Comparison of ENCODE assay signal across 8 cellular contexts in genomic region chr12:130026608-130027176, GRCh38.
DNase-seq lines count a peak whose midpoint lies in the region; ATAC-seq and TF ChIP-seq lines count a peak whose summit lies in the region.

No MANE protein-coding gene starts in this region.

- H3K4me1 ChIP-seq in esophagus muscularis mucosa: no peaks in the 10 kb centered on the region
- H3K4me1 ChIP-seq in suprapubic skin: no peaks in the 10 kb centered on the region

- no peak for ATAC-seq in HG03025 (IDR thresholded peaks at IDR 0.05; ENCODE audit: low FRiP score, unreplicated experiment)

- intact Hi-C loops in esophagus muscularis mucosa (cut with DNase I): no loop called here

- H3K4me3 ChIP-seq in esophagus muscularis mucosa: no peak overlapping the region
- no peak overlapping the region for H3K4me3 ChIP-seq in suprapubic skin

- H3K27ac ChIP-seq in esophagus muscularis mucosa (replicated peaks in 1 of 4): no peak overlapping the region
- no peak overlapping the region for H3K27ac ChIP-seq in suprapubic skin

- WGBS in esophagus muscularis mucosa: 58% methylated on average over 15 of the region's 15 CpGs
- WGBS in suprapubic skin: 33% methylated on average over 15 of the region's 15 CpGs

- DNase-seq in Daoy (ENCODE audit: low read depth) (peak; percentile 68), HK-2 (ENCODE audit: unreplicated experiment) (peak; percentile 26), SK-MEL-5 (ENCODE audit: low read depth, low spot score) (peak; percentile 64), esophagus muscularis mucosa (ENCODE audit: extremely low spot score) (no peak), dedifferentiated amniotic fluid mesenchymal stem cell (ENCODE audit: extremely low spot score) (no peak), suprapubic skin (ENCODE audit: low spot score in 2 of 2) (no peak)
- peak; percentile 29 to 61 for DNase-seq in stimulated activated CD4-positive, alpha-beta T cell treated with anti-CD3 and anti-CD28 coated beads, Interleukin-2, amount 100 ng/mL, for 24 hours

- TF ChIP-seq CTCF in esophagus muscularis mucosa (IDR thresholded peaks at IDR 0.05): peak in 2 of 3 experiments; percentile 20 to 32
- peak in 1 of 2 donors; percentile 64 for TF ChIP-seq CTCF in suprapubic skin (IDR thresholded peaks at IDR 0.05)

- H3K27me3 ChIP-seq in esophagus muscularis mucosa (peaks cover 0 to 62% (median 0%) of the 10 kb centered on the region in 4 donors), suprapubic skin (peaks cover 43% of the 10 kb centered on the region)

- H3K9me3 ChIP-seq in esophagus muscularis mucosa (no peaks in the 10 kb centered on the region), suprapubic skin (no peaks in the 10 kb centered on the region)

- TF ChIP-seq POLR2A in esophagus muscularis mucosa (IDR thresholded peaks at IDR 0.05; ENCODE audit: low read depth) (no peak), suprapubic skin (IDR thresholded peaks at IDR 0.05) (no peak)

- TF ChIP-seq EP300 in esophagus muscularis mucosa (IDR thresholded peaks at IDR 0.05): no peak
- no peak for TF ChIP-seq EP300 in suprapubic skin (IDR thresholded peaks at IDR 0.05)

- H3K36me3 ChIP-seq in esophagus muscularis mucosa (no peaks in the 10 kb centered on the region), suprapubic skin (no peaks in the 10 kb centered on the region)

- in situ Hi-C loops in SK-MEL-5 (cut with HindIII; ENCODE audit: low pct_unique_long_range_greater_than_20kb, low sequenced_read_pairs): no loop called here

Comparison
In these comparisons a context has a peak if more than half of its experiments do, and no peak if none do; other contexts are left out.
1. DNase-seq: peak in Daoy (single experiment), HK-2 (single experiment), SK-MEL-5 (single experiment) and stimulated activated CD4-positive, alpha-beta T cell treated with anti-CD3 and anti-CD28 coated beads, Interleukin-2, amount 100 ng/mL, for 24 hours (2 of 2); none in esophagus muscularis mucosa (single experiment), dedifferentiated amniotic fluid mesenchymal stem cell (single experiment) and suprapubic skin (0 of 2).